Comparison of ENCODE assay signal across 28 cellular contexts in genomic region chr5:59828623-59829022, GRCh38.
DNase-seq lines count a peak whose midpoint lies in the region; ATAC-seq and TF ChIP-seq lines count a peak whose summit lies in the region.
"Had no signal": no experiment of that assay in that cellular context is flagged by ENCODE, and none has a peak within 500 bp of the region (broad histone marks: within the 10 kb centered on the region; RNA-seq: fewer than 3 reads in every experiment).

No MANE protein-coding gene starts in this region.

- peaks cover 3% of the 10 kb centered on the region for H3K36me3 Mint-ChIP-seq in mesothelial cell of epicardium
- H3K36me3 Mint-ChIP-seq: CD8-positive, alpha-beta memory T cell had no signal

- peaks cover 51% of the 10 kb centered on the region for H3K4me1 ChIP-seq in SJCRH30
- H3K4me1 ChIP-seq: BE2C had no signal

- H3K27me3 Mint-ChIP-seq in mesothelial cell of epicardium (ENCODE audit: low read depth), result no peaks in the 10 kb centered on the region
- H3K27me3 Mint-ChIP-seq: IgD-negative memory B cell had no signal

- H3K9me3 Mint-ChIP-seq in mesothelial cell of epicardium, result peaks cover 4% of the 10 kb centered on the region
- H3K9me3 Mint-ChIP-seq: CD14-positive monocyte, H9, IgD-negative memory B cell had no signal

- peak overlapping the region; percentile 48 for H3K27ac ChIP-seq in SJCRH30
- H3K27ac ChIP-seq: KMS-11, RWPE1, SK-N-MC had no signal

- peaks cover 58% of the 10 kb centered on the region for H3K4me1 Mint-ChIP-seq in mesothelial cell of epicardium
- H3K4me1 Mint-ChIP-seq: CD14-positive monocyte; CD8-positive, alpha-beta memory T cell had no signal

- H3K9me3 ChIP-seq in SJCRH30 (replicated peaks), result no peaks in the 10 kb centered on the region
- H3K9me3 ChIP-seq: BE2C had no signal

- H3K4me3 ChIP-seq in SJCRH30, result no peak overlapping the region
- H3K4me3 ChIP-seq in astrocyte of the spinal cord (ENCODE audit: low read depth, low read length), result no peak overlapping the region

- peak overlapping the region; percentile 44 for H3K27ac Mint-ChIP-seq in mesothelial cell of epicardium
- H3K27ac Mint-ChIP-seq: CD14-positive monocyte; CD8-positive, alpha-beta memory T cell; IgD-negative memory B cell had no signal

- no peaks in the 10 kb centered on the region for H3K36me3 ChIP-seq in SJCRH30
- H3K36me3 ChIP-seq: BE2C had no signal

- no peak for DNase-seq in SJCRH30
- DNase-seq in astrocyte of the spinal cord (ENCODE audit: low read depth, low spot score), result peak; percentile 33
- DNase-seq in mesothelial cell of epicardium (ENCODE audit: low spot score in 2 of 2, unreplicated experiment in 2 of 2), result no peak
- DNase-seq in ureter (ENCODE audit: low spot score), result no peak
- DNase-seq: ACHN; BE2C; Calu3; CD8-positive, alpha-beta memory T cell; DMS79 treated with DMSO at 0.1 percent for 48 hours; GF-D8; H9; MM.1S; NCI-H1048; NCI-H1417 treated with DMSO at 0.1 percent for 48 hours; NCI-H1694 treated with DMSO at 0.1 percent for 48 hours; NCI-H2081; NCI-H2227 treated with DMSO at 0.1 percent for 48 hours; NCI-H510A; SHP77 had no signal

- in situ Hi-C loops in astrocyte of the spinal cord (cut with HindIII; ENCODE audit: low sequenced_read_pairs), result no loop called here

- TF ChIP-seq CTCF in astrocyte of the spinal cord (IDR thresholded peaks at IDR 0.05; ENCODE audit: low read depth, low read length), result no peak
- no peak for TF ChIP-seq CTCF in mesothelial cell of epicardium (IDR thresholded peaks at IDR 0.05; ENCODE audit: unreplicated experiment)

- H3K27me3 ChIP-seq in SJCRH30, result no peaks in the 10 kb centered on the region
- H3K27me3 ChIP-seq: BE2C had no signal

- ATAC-seq in GM19455 (IDR thresholded peaks at IDR 0.05; ENCODE audit: unreplicated experiment) (no peak), GM21423 (IDR thresholded peaks at IDR 0.05; ENCODE audit: unreplicated experiment) (no peak), HG03460 (IDR thresholded peaks at IDR 0.05; ENCODE audit: unreplicated experiment) (no peak)
- ATAC-seq: Panc1 had no signal

- no peak overlapping the region for H3K4me3 Mint-ChIP-seq in mesothelial cell of epicardium
- H3K4me3 Mint-ChIP-seq: CD14-positive monocyte; CD8-positive, alpha-beta memory T cell; H9; IgD-negative memory B cell had no signal
